13 cellular contexts compared by ENCODE assay signal in the genomic region with DNA sequence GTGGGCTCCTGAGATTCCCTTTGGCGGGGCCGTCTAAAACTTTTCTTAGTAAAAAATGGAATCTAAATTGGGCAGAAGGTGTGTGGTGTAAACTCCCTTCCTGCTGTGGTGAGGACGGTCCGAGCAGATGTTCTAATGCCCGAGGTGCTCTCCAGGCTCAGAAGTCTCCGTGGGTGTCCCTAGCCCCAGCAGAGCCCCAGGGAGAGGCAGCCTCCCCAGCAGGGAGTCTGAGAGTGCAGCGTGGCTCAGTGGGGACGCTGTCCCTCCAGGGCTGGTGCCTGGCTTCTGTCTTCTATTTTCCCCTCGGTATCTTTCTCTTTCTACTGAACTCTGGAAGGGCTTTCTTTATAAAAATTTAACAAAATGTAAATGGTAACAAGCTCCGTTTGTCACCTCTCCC.
"Had no signal": no experiment of that assay in that cellular context is flagged by ENCODE, and none has a peak within 500 bp of the region (broad histone marks: within the 10 kb centered on the region; RNA-seq: fewer than 3 reads in every experiment).

No MANE protein-coding gene starts in this region.

- H3K36me3 ChIP-seq: cardiac muscle cell, neural progenitor cell, pancreas had no signal

- H3K9ac ChIP-seq: neural progenitor cell had no signal

- H3K4me1 ChIP-seq: neural progenitor cell had no signal

- H3K4me3 ChIP-seq: cardiac muscle cell, lung, neural progenitor cell, pancreas had no signal

- FAIRE-seq: islet of Langerhans, pancreas had no signal

- H3K9me3 ChIP-seq: gastroesophageal sphincter, pancreas had no signal

- DNase-seq: activated CD4-positive, CD25-positive, alpha-beta regulatory T cell treated with anti-CD3 and anti-CD28 coated beads, Interleukin-2, amount 50 U/mL, for 72 hours; activated naive CD4-positive, alpha-beta T cell treated with anti-CD3 and anti-CD28 coated beads, Interleukin-2, amount 10 ng/mL, durations not matched to agents 7 days and 5 days; erythroblast; left colon; naive B cell; pancreas; stimulated activated CD4-positive, alpha-beta T cell treated with anti-CD3 and anti-CD28 coated beads, Interleukin-2, amount 100 ng/mL, for 48 hours; stimulated activated naive CD4-positive, alpha-beta T cell had no signal

- H3K27me3 ChIP-seq: cardiac muscle cell, gastroesophageal sphincter, neural progenitor cell, pancreas had no signal

- H2AFZ ChIP-seq: neural progenitor cell had no signal

- H3K27ac ChIP-seq: cardiac muscle cell, neural progenitor cell, pancreas had no signal

- ATAC-seq: gastroesophageal sphincter, left colon had no signal

- H3K4me2 ChIP-seq: neural progenitor cell had no signal
